ENCODE assay signal across 9 cellular contexts in genomic region chr5:119031047-119031886, GRCh38. TPM values are rescaled to one million over a fixed set of nuclear protein-coding genes. Genes with fewer than 3 reads are reported as not detected.
DNase-seq lines count a peak whose midpoint lies in the region; ATAC-seq and TF ChIP-seq lines count a peak whose summit lies in the region.
"Had no signal": no experiment of that assay in that cellular context is flagged by ENCODE, and none has a peak within 500 bp of the region (broad histone marks: within the 10 kb centered on the region; RNA-seq: fewer than 3 reads in every experiment).

No MANE protein-coding gene starts in this region.

- 70 to 72% methylated on average over 5 of the region's 5 CpGs for WGBS in aorta, 2 donors

- H2AFZ ChIP-seq in Karpas-422 (ENCODE audit: low read length) = peak overlapping the region; percentile 31; the same call in 1 of the 2 replicates

- H3K4me3 ChIP-seq in Karpas-422 (ENCODE audit: low read length) = peak overlapping the region; percentile 22; the same call in 1 of the 2 replicates
- H3K4me3 ChIP-seq in tibial artery = no peak overlapping the region
- no peak overlapping the region for H3K4me3 ChIP-seq in aorta (ENCODE audit: low read length in 2 of 2)

- H4K20me1 ChIP-seq in Karpas-422 (ENCODE audit: insufficient read depth, low read depth, low read length) = no peaks in the 10 kb centered on the region

- H3K4me1 Mint-ChIP-seq in activated T-cell treated with anti-CD3 and anti-CD28 coated beads, Interleukin-2, amount 50 U/mL, for 24 hours (ENCODE audit: low read depth) = peaks cover 39% of the 10 kb centered on the region

- no peaks in the 10 kb centered on the region for H3K9me2 ChIP-seq in Karpas-422 (replicated peaks; ENCODE audit: insufficient read depth, low read length)

- H3K27ac ChIP-seq in Karpas-422 (ENCODE audit: low read length) (peak overlapping the region; percentile 73), tibial artery (no peak overlapping the region), aorta (ENCODE audit: low read depth in 1 of 2, low read length in 2 of 2) (no peak overlapping the region)

- no peak overlapping the region for H3K9ac ChIP-seq in Karpas-422 (ENCODE audit: low read length)

- peak overlapping the region; percentile 47 for H3K4me3 Mint-ChIP-seq in activated T-cell treated with anti-CD3 and anti-CD28 coated beads, Interleukin-2, amount 50 U/mL, for 24 hours
- H3K4me3 Mint-ChIP-seq: type B pancreatic cell had no signal

- peak overlapping the region; percentile 61 for H3K4me2 ChIP-seq in Karpas-422 (ENCODE audit: low read depth, low read length, poor library complexity, severe bottlenecking)

- intact Hi-C loops in tibial artery (cut with DNase I; ENCODE audit: low total_unique reads) (no loop called here), aorta (cut with DNase I) (no loop called here)

- H3K9me3 ChIP-seq in Karpas-422 (ENCODE audit: low read length) (no peaks in the 10 kb centered on the region), tibial artery (no peaks in the 10 kb centered on the region), aorta (ENCODE audit: control insufficient read depth, low read length) (no peaks in the 10 kb centered on the region)

- peak overlapping the region; percentile 93 for H3K27ac Mint-ChIP-seq in activated T-cell treated with anti-CD3 and anti-CD28 coated beads, Interleukin-2, amount 50 U/mL, for 24 hours
- H3K27ac Mint-ChIP-seq: type B pancreatic cell had no signal

- H3K27me3 Mint-ChIP-seq in activated T-cell treated with anti-CD3 and anti-CD28 coated beads, Interleukin-2, amount 50 U/mL, for 24 hours = no peaks in the 10 kb centered on the region
- H3K27me3 Mint-ChIP-seq: type B pancreatic cell had no signal

- no peak for DNase-seq in activated T-cell treated with anti-CD3 and anti-CD28 coated beads, Interleukin-2, amount 50 U/mL, for 24 hours
- DNase-seq in activated T-cell treated with anti-CD3 and anti-CD28 coated beads for 4 hours (no peak), Karpas-422 (peak; percentile 66), cerebellum (ENCODE audit: low spot score) (no peak), tibial artery (no peak), aorta (no peak)
- DNase-seq in stimulated activated naive CD8-positive, alpha-beta T cell treated with anti-CD3 and anti-CD28 coated beads, Interleukin-15, Interleukin-2, amounts not matched to agents 100 U/mL and 50 U/mL, for 24 hours = no peak

- H3K36me3 ChIP-seq in Karpas-422 (ENCODE audit: insufficient read depth, low read length) = no peaks in the 10 kb centered on the region
- no peaks in the 10 kb centered on the region for H3K36me3 ChIP-seq in tibial artery
- no peaks in the 10 kb centered on the region for H3K36me3 ChIP-seq in aorta (ENCODE audit: control insufficient read depth in 1 of 2, insufficient read depth in 2 of 2, low read length in 1 of 2)

- H3K4me1 ChIP-seq in Karpas-422 (ENCODE audit: low read length) (peaks cover 31% of the 10 kb centered on the region), tibial artery (no peaks in the 10 kb centered on the region), aorta (ENCODE audit: control insufficient read depth in 1 of 2, insufficient read depth in 2 of 2, low read length in 2 of 2) (no peaks in the 10 kb centered on the region)

- ATAC-seq in HG02759 (IDR thresholded peaks at IDR 0.05; ENCODE audit: unreplicated experiment) (peak; percentile 81), aorta (ENCODE audit: low FRiP score) (no peak)
- peak; percentile 21 for ATAC-seq in stimulated activated naive CD8-positive, alpha-beta T cell treated with anti-CD3 and anti-CD28 coated beads, Interleukin-15, Interleukin-2, amounts not matched to agents 100 U/mL and 50 U/mL, for 24 hours

- no peak for TF ChIP-seq CTCF in tibial artery (IDR thresholded peaks at IDR 0.05)

- no peaks in the 10 kb centered on the region for H3K36me3 Mint-ChIP-seq in activated T-cell treated with anti-CD3 and anti-CD28 coated beads, Interleukin-2, amount 50 U/mL, for 24 hours (ENCODE audit: low read depth)
- H3K36me3 Mint-ChIP-seq: type B pancreatic cell had no signal

- H3K79me2 ChIP-seq in Karpas-422 (ENCODE audit: low read length) = no peaks in the 10 kb centered on the region

- no peaks in the 10 kb centered on the region for H3K27me3 ChIP-seq in Karpas-422 (ENCODE audit: low read length)
- H3K27me3 ChIP-seq in tibial artery = no peaks in the 10 kb centered on the region
- H3K27me3 ChIP-seq in aorta (ENCODE audit: control insufficient read depth in 1 of 2, insufficient read depth in 2 of 2, low read length in 1 of 2) = no peaks in the 10 kb centered on the region

- H3K9me3 Mint-ChIP-seq in activated T-cell treated with anti-CD3 and anti-CD28 coated beads, Interleukin-2, amount 50 U/mL, for 24 hours = no peaks in the 10 kb centered on the region

RNA-seq across cellular contexts. Expression of gene DMXL1, which starts 39.6 kb away (rescaled TPM):
- 37.6 and 107 TPM in 2 replicates for total RNA-seq in Karpas-422 (2014; rRNA removed; shearing (Covaris generic); ENCODE audit: low replicate concordance)
- 110 TPM for total RNA-seq in cerebellum
- total RNA-seq in aorta = 10 to 100 TPM; 50.8 to 69.7 TPM
- 10 to 100 TPM; 10.5 to 17.8 TPM for polyA plus RNA-seq in aorta

RNA-seq across cellular contexts. Expression of gene DTWD2, which starts 42.9 kb away (rescaled TPM):
- total RNA-seq in Karpas-422 (2014; rRNA removed; shearing (Covaris generic); ENCODE audit: low replicate concordance) = 5.7 and 5.8 TPM in 2 replicates
- total RNA-seq in cerebellum (10.8 TPM), aorta (1 to 10 TPM; 4.1 to 6.3 TPM)
- 1 to 10 TPM in 1 of 2 donors, under 1 TPM in 1; 0.88 to 1.5 TPM for polyA plus RNA-seq in aorta
